8 cellular contexts compared by ENCODE assay signal in the genomic region with DNA sequence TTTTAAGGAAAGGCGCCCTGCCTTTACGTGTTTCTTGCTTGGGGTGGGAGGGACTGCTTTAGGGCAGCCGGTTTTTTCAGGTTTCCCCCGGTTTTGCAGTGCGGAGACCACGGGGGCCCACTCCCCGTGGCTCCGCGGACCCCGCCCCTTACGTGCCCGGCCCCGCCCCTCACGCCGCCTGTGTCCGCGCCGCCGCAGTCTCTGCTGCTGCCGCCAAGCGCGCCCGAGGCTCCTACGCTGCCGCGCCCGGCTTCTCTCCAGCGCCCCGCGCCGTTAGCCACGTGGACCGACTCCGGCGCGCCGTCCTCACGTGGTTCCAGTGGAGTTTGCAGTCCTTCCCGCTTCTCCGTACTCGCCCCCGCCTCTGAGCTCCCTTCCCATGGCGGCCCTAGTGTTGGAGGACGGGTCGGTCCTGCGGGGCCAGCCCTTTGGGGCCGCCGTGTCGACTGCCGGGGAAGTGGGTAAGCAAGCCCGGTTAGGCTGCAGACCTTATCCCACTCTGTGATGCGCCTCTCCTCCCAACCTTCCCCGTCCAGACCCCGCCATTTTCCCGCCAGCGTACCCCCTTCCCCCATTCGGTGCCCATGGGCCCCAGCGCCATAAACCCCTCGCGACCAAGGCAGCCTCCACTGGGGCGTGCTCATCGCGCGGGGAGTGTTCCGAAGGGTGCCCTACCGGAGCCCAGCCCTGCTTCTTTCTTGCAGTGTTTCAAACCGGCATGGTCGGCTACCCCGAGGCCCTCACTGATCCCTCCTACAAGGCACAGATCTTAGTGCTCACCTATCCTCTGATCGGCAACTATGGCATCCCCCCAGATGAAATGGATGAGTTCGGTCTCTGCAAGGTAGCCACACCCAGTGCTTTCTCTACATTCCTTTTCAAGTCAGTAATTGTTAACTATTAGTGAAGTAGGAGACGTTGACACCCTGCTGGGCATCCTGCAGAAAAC. TPM values are rescaled to one million over a fixed set of nuclear protein-coding genes. Genes with fewer than 3 reads are reported as not detected.
DNase-seq lines count a peak whose midpoint lies in the region; ATAC-seq, FAIRE-seq and TF ChIP-seq lines count a peak whose summit lies in the region.

A gene (plus strand): TSS at position 197 of the 949 bp plus-strand sequence. CDS start 183 bp downstream, at position 380.

- FAIRE-seq in keratinocyte (lab: Jason Lieb, UNC) = peak; percentile 60

- H3K4me3 ChIP-seq in AG04449 (ENCODE audit: low read depth, low read length) (peak within 1 kb of the TSS; percentile 87), keratinocyte (ENCODE audit: control insufficient read depth in 2 of 3, extremely low read depth in 1 of 3, insufficient read depth in 2 of 3, low read depth in 1 of 3, low read length in 3 of 3) (peak within 1 kb of the TSS; percentile 62 to 84 (median 82))

- no peaks in the 10 kb centered on the region for H3K9me3 ChIP-seq in keratinocyte (ENCODE audit: control insufficient read depth, low read depth, low read length)

- dilution Hi-C loops in keratinocyte (cut with MboI; ENCODE audit: extremely low pct_ligation_motif_present, low sequenced_read_pairs) = no loop called here

- H3K4me1 ChIP-seq in keratinocyte (ENCODE audit: control insufficient read depth, extremely low read depth, insufficient read depth, low read length) = peaks cover 25% of the 10 kb centered on the region

- peak within 1 kb of the TSS; percentile 20 for H2AFZ ChIP-seq in keratinocyte (ENCODE audit: control insufficient read depth, low read length)

- no peaks in the 10 kb centered on the region for H4K20me1 ChIP-seq in keratinocyte (ENCODE audit: control insufficient read depth, extremely low read depth, insufficient read depth, low read length)

- CTCF ChIA-PET in AG04449 (lab: Yijun Ruan, JAX) = interaction anchor here (0.6 to 2.5 kb wide), 16 partner anchors 9 to 132 kb away, joined by 3 to 8 read pairs (median 3); a partner anchor contains a TSS

- peaks cover 27% of the 10 kb centered on the region for H3K79me2 ChIP-seq in keratinocyte (ENCODE audit: control insufficient read depth, insufficient read depth, low read length)

- POLR2A ChIA-PET in AG04449 (lab: Yijun Ruan, JAX) = interaction anchor here (0.8 kb wide), 2 partner anchors 62 to 139 kb away, joined by 3 to 5 read pairs; a partner anchor contains a TSS

- peaks cover 7 to 33% of the 10 kb centered on the region in 2 experiments for H3K36me3 ChIP-seq in keratinocyte (ENCODE audit: control insufficient read depth in 2 of 2, extremely low read depth in 1 of 2, insufficient read depth in 2 of 2, low read length in 2 of 2)

- H3K9ac ChIP-seq in keratinocyte (ENCODE audit: control insufficient read depth, extremely low read depth, insufficient read depth, low read length) = peak within 1 kb of the TSS; percentile 87

- H3K9me1 ChIP-seq in keratinocyte (ENCODE audit: control insufficient read depth, extremely low read depth, insufficient read depth, low read length) = no peaks in the 10 kb centered on the region

- H3K27ac ChIP-seq in keratinocyte (ENCODE audit: control insufficient read depth, insufficient read depth, low read length) = peak within 1 kb of the TSS; percentile 77

- DNase-seq in AG04449 (ENCODE audit: low read depth, low spot score) (no peak), NCI-H2227 treated with DMSO at 0.1 percent for 48 hours (lab: John Stamatoyannopoulos, UW) (peak; percentile 91), keratinocyte (ENCODE audit: low read depth, low spot score) (no peak)
- peak; percentile 78 for DNase-seq in activated CD4-positive, CD25-positive, alpha-beta regulatory T cell treated with anti-CD3 and anti-CD28 coated beads, Interleukin-2, amount 50 U/mL, for 16 hours (ENCODE audit: low read depth, low spot score)
- peak; percentile 79 for DNase-seq in central memory CD4-positive, alpha-beta T cell
- DNase-seq in stimulated activated CD4-positive, alpha-beta T cell treated with anti-CD3 and anti-CD28 coated beads, Interleukin-15, amount 100 ng/mL, for 1 hour (ENCODE audit: low read depth in 1 of 2, low spot score in 1 of 2) = peak; percentile 64 to 93

- ATAC-seq in GM18873 (IDR thresholded peaks at IDR 0.05; ENCODE audit: low FRiP score, unreplicated experiment) (peak; percentile 45), HG03139 (IDR thresholded peaks at IDR 0.05; ENCODE audit: unreplicated experiment) (peak; percentile 74)

- TF ChIP-seq CTCF in AG04449 (IDR thresholded peaks at IDR 0.05; ENCODE audit: insufficient read depth, low read length, missing control alignments) = peak; percentile 26
- TF ChIP-seq CTCF in keratinocyte (optimal IDR thresholded peaks at IDR 0.05 in 1 of 3, IDR thresholded peaks at IDR 0.05 in 1 of 3, conservative IDR thresholded peaks at IDR 0.05 in 1 of 3; ENCODE audit: extremely low read depth in 1 of 3, insufficient read depth in 2 of 3, low read length in 3 of 3) = peak in 2 of 3 experiments; percentile 18 to 26

- H3K27me3 ChIP-seq in keratinocyte (ENCODE audit: control insufficient read depth, extremely low read depth, insufficient read depth, low read length) = no peaks in the 10 kb centered on the region

- peak within 1 kb of the TSS; percentile 88 for H3K4me2 ChIP-seq in keratinocyte (ENCODE audit: control insufficient read depth, extremely low read depth, insufficient read depth, low read depth, low read length)

RNA-seq across cellular contexts. Expression of the gene that starts here (rescaled TPM):
- polyA plus RNA-seq in keratinocyte = 17.1 to 33.3 TPM (median 21.0 TPM) in 3 replicates
- polyA plus RNA-seq in keratinocyte (2011; ENCODE audit: low read depth) = 8.8 TPM
- polyA plus RNA-seq in keratinocyte (2011; cell fraction: cytosol; rRNA removed) = 12.9 and 20.6 TPM in 2 replicates
- 72.3 and 76.6 TPM in 2 replicates for polyA plus RNA-seq in keratinocyte (2011; cell fraction: nucleus; rRNA removed)
- 16.3 and 37.6 TPM in 2 replicates for polyA plus RNA-seq in keratinocyte (2012; ENCODE audit: low replicate concordance)
- 94.8 to 357 TPM (median 115 TPM) in 3 replicates for polyA minus RNA-seq in keratinocyte
- polyA minus RNA-seq in keratinocyte (2011; cell fraction: cytosol; rRNA and poly(A)+ RNA removed) = 59.5 TPM
- polyA minus RNA-seq in keratinocyte (2011; cell fraction: nucleus; rRNA and poly(A)+ RNA removed) = 106 and 132 TPM in 2 replicates

Comparison
In these comparisons a context has a peak if more than half of its experiments do, and no peak if none do; other contexts are left out.
1. DNase-seq: peak in NCI-H2227 treated with DMSO at 0.1 percent for 48 hours (single experiment), activated CD4-positive, CD25-positive, alpha-beta regulatory T cell treated with anti-CD3 and anti-CD28 coated beads, Interleukin-2, amount 50 U/mL, for 16 hours (single experiment), central memory CD4-positive, alpha-beta T cell (single experiment) and stimulated activated CD4-positive, alpha-beta T cell treated with anti-CD3 and anti-CD28 coated beads, Interleukin-15, amount 100 ng/mL, for 1 hour (2 of 2); none in AG04449 (single experiment) and keratinocyte (single experiment).